Comparison of ENCODE assay signal across 20 cellular contexts in genomic region chr2:31386648-31387047, GRCh38. TPM values are rescaled to one million over a fixed set of nuclear protein-coding genes. Genes with fewer than 3 reads are reported as not detected.
DNase-seq lines count a peak whose midpoint lies in the region; ATAC-seq and TF ChIP-seq lines count a peak whose summit lies in the region.
"Had no signal": no experiment of that assay in that cellular context is flagged by ENCODE, and none has a peak within 500 bp of the region (broad histone marks: within the 10 kb centered on the region; RNA-seq: fewer than 3 reads in every experiment).

No MANE protein-coding gene starts in this region.

- no peaks in the 10 kb centered on the region for H3K36me3 ChIP-seq in MM.1S (replicated peaks; ENCODE audit: insufficient read depth, low read length)
- H3K36me3 ChIP-seq in neural progenitor cell = no peaks in the 10 kb centered on the region
- no peaks in the 10 kb centered on the region for H3K36me3 ChIP-seq in ascending aorta
- H3K36me3 ChIP-seq: HAP-1 had no signal

- intact Hi-C loops in ascending aorta (cut with DNase I) = no loop called here

- H3K9ac ChIP-seq in MM.1S (ENCODE audit: low read length) (no peak overlapping the region), neural progenitor cell (no peak overlapping the region)

- H4K20me1 ChIP-seq in MM.1S (ENCODE audit: insufficient read depth, low read length) = no peaks in the 10 kb centered on the region
- H4K20me1 ChIP-seq in neural progenitor cell (ENCODE audit: low read depth) = no peaks in the 10 kb centered on the region

- DNase-seq in DMS53 (lab: John Stamatoyannopoulos, UW) = peak; percentile 9
- DNase-seq in DMS53 treated with DMSO at 0.1 percent for 48 hours (lab: John Stamatoyannopoulos, UW; ENCODE audit: unreplicated experiment) = no peak
- DNase-seq in MM.1S = no peak
- no peak for DNase-seq in chondrocyte (ENCODE audit: low spot score)
- DNase-seq in neural progenitor cell (ENCODE audit: low spot score) = peak; percentile 36
- DNase-seq in ureter (ENCODE audit: low spot score) = no peak
- DNase-seq in ascending aorta (ENCODE audit: low spot score in 2 of 2) = no peak
- DNase-seq: 8988T; activated CD4-positive, alpha-beta T cell treated with anti-CD3 and anti-CD28 coated beads for 1 hour; activated T-cell treated with anti-CD3 and anti-CD28 coated beads, Interleukin-2, amount 50 U/mL, for 24 hours; anterior cingulate cortex; effector memory CD4-positive, alpha-beta T cell; left cardiac atrium; NCI-H1436 treated with DMSO at 0.1 percent for 48 hours; NCI-H526 treated with DMSO at 0.1 percent for 48 hours; testis had no signal

- no peaks in the 10 kb centered on the region for H3K9me2 ChIP-seq in MM.1S (replicated peaks; ENCODE audit: insufficient read depth, low read length)

- H3K4me1 ChIP-seq in MM.1S (ENCODE audit: low read length) (no peaks in the 10 kb centered on the region), neural progenitor cell (no peaks in the 10 kb centered on the region), ascending aorta (no peaks in the 10 kb centered on the region)
- H3K4me1 ChIP-seq: HAP-1, testis had no signal

- TF ChIP-seq CTCF in MM.1S (IDR thresholded peaks at IDR 0.05; ENCODE audit: low read length) = peak; percentile 22
- TF ChIP-seq CTCF in chondrocyte (IDR thresholded peaks at IDR 0.05) = peak; percentile 39
- peak; percentile 34 for TF ChIP-seq CTCF in neural progenitor cell (IDR thresholded peaks at IDR 0.05)
- no peak for TF ChIP-seq CTCF in ascending aorta (IDR thresholded peaks at IDR 0.05)

- H3K27me3 ChIP-seq in MM.1S (replicated peaks; ENCODE audit: insufficient read depth, low read length) (no peaks in the 10 kb centered on the region), neural progenitor cell (no peaks in the 10 kb centered on the region), ascending aorta (no peaks in the 10 kb centered on the region)
- H3K27me3 ChIP-seq: testis had no signal

- H3K9me3 ChIP-seq in MM.1S (replicated peaks; ENCODE audit: insufficient read depth, low read length) (no peaks in the 10 kb centered on the region), neural progenitor cell (ENCODE audit: low read depth) (no peaks in the 10 kb centered on the region), ascending aorta (no peaks in the 10 kb centered on the region)
- H3K9me3 ChIP-seq: HAP-1, testis had no signal

- no peaks in the 10 kb centered on the region for H3K27me3 Mint-ChIP-seq in chondrocyte (ENCODE audit: low read depth)
- peaks cover 4% of the 10 kb centered on the region for H3K27me3 Mint-ChIP-seq in neural progenitor cell (ENCODE audit: insufficient read depth, low read depth)
- H3K27me3 Mint-ChIP-seq: activated T-cell treated with anti-CD3 and anti-CD28 coated beads, Interleukin-2, amount 50 U/mL, for 24 hours had no signal

- no peak overlapping the region for H3K4me3 ChIP-seq in MM.1S (ENCODE audit: low read length)
- no peak overlapping the region for H3K4me3 ChIP-seq in neural progenitor cell
- no peak overlapping the region for H3K4me3 ChIP-seq in ascending aorta
- H3K4me3 ChIP-seq: HAP-1, skin epidermis, testis had no signal

- no peaks in the 10 kb centered on the region for H3F3A ChIP-seq in MM.1S (ENCODE audit: insufficient read depth, low read length)
- H3F3A ChIP-seq in neural progenitor cell (ENCODE audit: low read depth) = no peaks in the 10 kb centered on the region

- no peaks in the 10 kb centered on the region for H3K9me3 Mint-ChIP-seq in chondrocyte (ENCODE audit: low read depth)
- H3K9me3 Mint-ChIP-seq in neural progenitor cell = no peaks in the 10 kb centered on the region
- H3K9me3 Mint-ChIP-seq: activated T-cell treated with anti-CD3 and anti-CD28 coated beads, Interleukin-2, amount 50 U/mL, for 24 hours; neural crest cell had no signal

- H3K4me2 ChIP-seq in MM.1S (ENCODE audit: low read depth, low read length) (no peak overlapping the region), neural progenitor cell (no peak overlapping the region)

- H3K36me3 Mint-ChIP-seq in chondrocyte (ENCODE audit: low read depth) = no peaks in the 10 kb centered on the region
- no peaks in the 10 kb centered on the region for H3K36me3 Mint-ChIP-seq in neural progenitor cell

- ATAC-seq in HG02610 (IDR thresholded peaks at IDR 0.05; ENCODE audit: unreplicated experiment) = no peak
- ATAC-seq: left cardiac atrium had no signal

- H3K4me1 Mint-ChIP-seq in chondrocyte (ENCODE audit: low read depth) (peaks cover 19% of the 10 kb centered on the region), neural progenitor cell (no peaks in the 10 kb centered on the region)
- H3K4me1 Mint-ChIP-seq: neural crest cell had no signal

- H2AFZ ChIP-seq in MM.1S (ENCODE audit: low read length) = no peak overlapping the region
- H2AFZ ChIP-seq in neural progenitor cell (replicated peaks) = no peak overlapping the region

- H3K27ac Mint-ChIP-seq in chondrocyte (ENCODE audit: unreplicated experiment) (no peak overlapping the region), neural progenitor cell (no peak overlapping the region)
- H3K27ac Mint-ChIP-seq: activated T-cell treated with anti-CD3 and anti-CD28 coated beads, Interleukin-2, amount 50 U/mL, for 24 hours had no signal

- no peaks in the 10 kb centered on the region for H3K79me2 ChIP-seq in MM.1S (ENCODE audit: low read length)
- no peaks in the 10 kb centered on the region for H3K79me2 ChIP-seq in neural progenitor cell (ENCODE audit: low read depth)

- H3K4me3 Mint-ChIP-seq in chondrocyte (ENCODE audit: unreplicated experiment) (no peak overlapping the region), neural progenitor cell (no peak overlapping the region)
- H3K4me3 Mint-ChIP-seq: activated T-cell treated with anti-CD3 and anti-CD28 coated beads, Interleukin-2, amount 50 U/mL, for 24 hours; neural crest cell had no signal

- H3K27ac ChIP-seq in MM.1S (ENCODE audit: low read length) = no peak overlapping the region
- no peak overlapping the region for H3K27ac ChIP-seq in neural progenitor cell
- no peak overlapping the region for H3K27ac ChIP-seq in ascending aorta
- H3K27ac ChIP-seq: skin epidermis, testis had no signal

RNA-seq across cellular contexts. Expression of gene XDH, which starts 27.9 kb away (rescaled TPM):
- total RNA-seq in chondrocyte = 0.12 to 0.23 TPM (median 0.17 TPM) in 3 replicates
- total RNA-seq in neural progenitor cell (ENCODE audit: low replicate concordance) = 5.0 and 7.5 TPM in 2 replicates
- 6.6 TPM for total RNA-seq in ureter
- not detected for total RNA-seq in ascending aorta

Comparison
In these comparisons a context has a peak if more than half of its experiments do, and no peak if none do; other contexts are left out.
1. DNase-seq: peak in DMS53 (single experiment) and neural progenitor cell (single experiment); none in DMS53 treated with DMSO at 0.1 percent for 48 hours (single experiment), MM.1S (single experiment), chondrocyte (single experiment), ureter (single experiment) and ascending aorta (0 of 2).
2. CTCF ChIP-seq: peak in MM.1S (single experiment), chondrocyte (single experiment) and neural progenitor cell (single experiment); none in ascending aorta (0 of 3).